ENCODE assay signal across 1 cellular context in genomic region chr20:13221673-13222318, GRCh38.
TF ChIP-seq lines count a peak whose summit lies in the region.

No MANE protein-coding gene starts in this region.

TF ChIP-seq in GM23338, 12 proteins besides CTCF, POLR2A, EP300 and RAD21 (continued from another document):
- TF ChIP-seq ETS1 (IDR thresholded peaks at IDR 0.05) (no peak), ZNF114 (CRISPR knock-in tag; IDR thresholded peaks at IDR 0.05) (no peak)
